22 cellular contexts compared by ENCODE assay signal in the genomic region with DNA sequence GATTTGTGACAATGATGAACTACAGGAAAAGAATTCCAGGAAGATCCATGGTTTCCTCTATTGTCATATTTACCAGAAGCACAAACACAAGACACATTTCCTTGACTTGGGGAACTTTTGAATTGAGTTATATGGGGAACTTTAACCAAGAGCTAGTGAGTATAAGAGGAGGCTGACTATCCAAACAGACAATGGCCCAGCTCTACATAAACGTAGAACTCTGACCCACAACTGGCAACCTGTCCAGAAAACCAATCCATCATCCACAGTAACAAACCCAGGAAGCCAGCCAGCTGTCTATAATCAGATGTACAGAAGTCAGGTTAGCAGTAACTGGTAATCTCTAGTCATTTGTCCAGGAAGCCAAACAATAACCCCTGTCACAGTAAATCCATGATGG.
"Had no signal": no experiment of that assay in that cellular context is flagged by ENCODE, and none has a peak within 500 bp of the region (broad histone marks: within the 10 kb centered on the region; RNA-seq: fewer than 3 reads in every experiment).

No MANE protein-coding gene starts in this region.

- H3K4me1 ChIP-seq: adrenal gland had no signal

- H3K27me3 ChIP-seq: adrenal gland had no signal

- H3K36me3 ChIP-seq: adrenal gland had no signal

- DNase-seq: activated CD4-positive, alpha-beta T cell treated with anti-CD3 and anti-CD28 coated beads for 48 hours; activated CD4-positive, alpha-beta T cell treated with anti-CD3 and anti-CD28 coated beads, Interleukin-2, amount 50 U/mL, for 4 hours; activated CD4-positive, CD25-positive, alpha-beta regulatory T cell treated with anti-CD3 and anti-CD28 coated beads, Interleukin-2, amount 50 U/mL, for 72 hours; activated CD8-positive, alpha-beta memory T cell treated with anti-CD3 and anti-CD28 coated beads, Interleukin-2, amount 50 U/mL, for 48 hours; activated CD8-positive, alpha-beta T cell treated with anti-CD3 and anti-CD28 coated beads, Interleukin-2, amount 10 ng/mL, durations not matched to agents 7 days and 5 days; activated naive CD4-positive, alpha-beta T cell treated with anti-CD3 and anti-CD28 coated beads, Interleukin-2, amount 50 U/mL, for 16 hours; activated naive CD8-positive, alpha-beta T cell treated with anti-CD3 and anti-CD28 coated beads, Interleukin-2, amount 10 ng/mL, durations not matched to agents 7 days and 5 days; activated T-cell treated with anti-CD3 and anti-CD28 coated beads, Interleukin-2, amount 50 U/mL, for 1 hour; anterior cingulate cortex; Karpas-422; MV-4-11; NCI-H1092 treated with DMSO at 0.1 percent for 48 hours; NCI-H1417 treated with DMSO at 0.1 percent for 48 hours; NCI-H1694; NCI-H2029; NCI-H2107; NCI-H510A treated with DMSO at 0.1 percent for 48 hours; SIG-M5; T-helper 17 cell; T-helper 9 cell had no signal

- ATAC-seq: activated CD8-positive, alpha-beta T cell treated with anti-CD3 and anti-CD28 coated beads, Interleukin-2, amount 10 ng/mL, durations not matched to agents 7 days and 5 days; T-helper 17 cell; WTC11 had no signal

- H3K4me3 ChIP-seq: adrenal gland had no signal

- H3K9me3 ChIP-seq: adrenal gland had no signal
